Comparison of ENCODE assay signal across 9 cellular contexts in the genomic region with DNA sequence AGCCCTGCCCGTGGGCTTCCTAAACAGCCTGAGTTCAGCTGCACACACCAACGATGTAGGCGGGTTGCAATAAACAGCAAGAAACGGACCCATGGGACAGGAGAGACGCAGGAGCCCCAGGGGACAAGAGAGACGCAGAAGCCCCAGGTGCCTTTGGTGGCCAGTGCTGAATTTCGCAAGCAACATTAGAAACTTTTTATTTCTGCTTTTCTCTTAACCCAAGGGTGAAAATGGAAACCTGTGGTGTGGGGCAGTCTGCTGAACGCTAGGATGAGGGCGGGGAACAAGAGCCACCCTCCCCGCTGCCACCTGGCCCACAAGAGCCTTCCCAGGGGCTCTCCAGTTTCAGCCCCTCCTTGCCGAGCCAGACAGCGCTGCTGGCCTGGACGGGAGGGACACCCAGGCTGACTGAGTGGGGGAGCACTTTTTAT. TPM values are rescaled to one million over a fixed set of nuclear protein-coding genes. Genes with fewer than 3 reads are reported as not detected.
DNase-seq lines count a peak whose midpoint lies in the region; ATAC-seq lines count a peak whose summit lies in the region.
"Had no signal": no experiment of that assay in that cellular context is flagged by ENCODE, and none has a peak within 500 bp of the region (broad histone marks: within the 10 kb centered on the region; RNA-seq: fewer than 3 reads in every experiment).

No MANE protein-coding gene starts in this region.

- H3K9ac ChIP-seq in BLaER1: peak overlapping the region; percentile 54; the same call in 1 of the 2 replicates

- H4K20me1 ChIP-seq in BLaER1: peaks cover 81% of the 10 kb centered on the region

- ATAC-seq in GM19035 (IDR thresholded peaks at IDR 0.05; ENCODE audit: unreplicated experiment): peak; percentile 60
- peak; percentile 48 for ATAC-seq in HG02970 (IDR thresholded peaks at IDR 0.05; ENCODE audit: low FRiP score, unreplicated experiment)
- ATAC-seq in esophagus mucosa: no peak
- ATAC-seq: gastrocnemius medialis had no signal

- H3K9me3 ChIP-seq in BLaER1: peaks cover 20% of the 10 kb centered on the region
- H3K9me3 ChIP-seq: gastrocnemius medialis had no signal

- H3K4me1 ChIP-seq in BLaER1: peaks cover 98% of the 10 kb centered on the region

- H3K27ac ChIP-seq in BLaER1 (peak overlapping the region; percentile 82), caudate nucleus (ENCODE audit: low read depth, low read length) (no peak overlapping the region)

- H3K4me3 ChIP-seq in BLaER1: 0 out of 2 replicates have a peak overlapping the region, but pooled peaks have one; percentile 31
- H3K4me3 ChIP-seq: gastrocnemius medialis had no signal

- DNase-seq in NCI-H2171 (lab: John Stamatoyannopoulos, UW) (peak; percentile 68), iPS-NIHi11 (ENCODE audit: low spot score) (no peak), SHP77 treated with DMSO at 0.1 percent for 48 hours (lab: John Stamatoyannopoulos, UW) (no peak), caudate nucleus (lab: John Stamatoyannopoulos, UW) (no peak)

- H3K27me3 ChIP-seq in BLaER1: peaks cover 39% of the 10 kb centered on the region; the same call in 1 of the 2 replicates
- H3K27me3 ChIP-seq: gastrocnemius medialis had no signal

- peak overlapping the region; percentile 91 for H3K4me2 ChIP-seq in BLaER1

- peaks cover 28% of the 10 kb centered on the region for H3K36me3 ChIP-seq in BLaER1
- H3K36me3 ChIP-seq: gastrocnemius medialis had no signal

RNA-seq across cellular contexts. Expression of gene GPR146, which starts 20.0 kb away (rescaled TPM):
- 2.3 TPM for total RNA-seq in esophagus mucosa

RNA-seq across cellular contexts. Expression of gene CYP2W1, which starts 41.4 kb away (rescaled TPM):
- 0.36 TPM for total RNA-seq in esophagus mucosa
- total RNA-seq: gastrocnemius medialis had no signal

RNA-seq across cellular contexts. Expression of gene COX19, which starts 49.0 kb away (rescaled TPM):
- total RNA-seq in esophagus mucosa: 5.5 TPM
